Comparison of ENCODE assay signal across 1 cellular context in the genomic region with DNA sequence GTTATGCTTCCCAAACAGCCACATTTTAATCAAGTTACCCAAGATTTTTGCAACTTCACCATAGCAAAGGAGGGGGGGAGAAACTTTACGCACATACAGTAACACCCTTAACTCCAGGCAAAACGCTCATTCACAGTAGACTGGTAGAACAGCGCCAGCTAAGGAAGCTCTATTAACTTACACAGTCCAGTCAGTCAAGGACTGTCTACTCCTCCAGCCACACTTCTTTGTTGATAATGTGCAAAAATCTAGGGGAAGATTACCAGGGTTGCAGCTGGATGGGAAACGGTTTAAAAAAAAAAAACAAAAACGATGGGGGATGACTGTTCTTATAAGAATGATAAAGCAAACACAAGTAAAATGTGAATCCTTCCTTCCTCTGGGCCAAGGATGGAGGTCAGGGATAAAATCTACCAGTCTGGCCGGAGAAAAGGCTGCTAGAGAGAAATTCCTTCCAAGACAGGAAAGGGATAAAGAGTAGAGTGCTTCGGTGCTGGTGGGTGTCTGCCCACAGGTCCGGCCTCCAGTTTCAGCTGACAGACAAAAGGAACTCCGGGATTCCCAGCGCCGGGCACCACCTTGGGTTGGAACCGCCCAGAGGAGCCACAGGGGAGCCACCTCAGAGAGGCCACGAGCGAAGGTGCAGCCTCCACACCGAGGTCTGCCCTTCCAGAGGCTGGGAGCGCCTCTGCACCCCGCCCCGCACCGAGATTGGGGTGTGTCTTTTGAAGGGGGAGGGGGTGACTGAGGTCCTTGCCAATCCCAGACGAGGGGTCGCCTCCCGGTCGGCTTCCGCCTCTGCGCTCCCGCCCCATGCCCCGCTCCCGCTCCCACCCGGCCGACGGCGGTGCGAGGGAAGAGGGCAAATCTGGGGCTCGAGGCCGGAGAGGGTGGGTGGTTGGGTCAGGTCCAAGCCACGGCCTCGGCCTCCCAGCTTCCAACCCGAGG.
A peak's percentile ranks its signal among the peaks of the same experiment; 100 is the strongest.
TF ChIP-seq lines count a peak whose summit lies in the region.

No MANE protein-coding gene starts in this region.

TF ChIP-seq in HepG2, 621 proteins besides CTCF, POLR2A, EP300 and RAD21 (continued from another document and continues in another):
- TF ChIP-seq TBP (CRISPR knock-in tag; IDR thresholded peaks at IDR 0.05) (no peak), MAFG (CRISPR knock-in tag; IDR thresholded peaks at IDR 0.05) (0 out of 2 replicates have a peak, but pooled peaks have one; percentile 43), KLF9 (CRISPR knock-in tag; IDR thresholded peaks at IDR 0.05; ENCODE audit: low read depth) (no peak), ZBTB33 (CRISPR knock-in tag; IDR thresholded peaks at IDR 0.05) (no peak), ZBTB34 (CRISPR knock-in tag; IDR thresholded peaks at IDR 0.05) (0 out of 2 replicates have a peak, but pooled peaks have one; percentile 34), ZNF597 (CRISPR knock-in tag; IDR thresholded peaks at IDR 0.05) (no peak), FOXA1 (IDR thresholded peaks at IDR 0.05) (no peak), FOXA1 (CRISPR knock-in tag; IDR thresholded peaks at IDR 0.05) (no peak), E2F1 (CRISPR knock-in tag; IDR thresholded peaks at IDR 0.05) (no peak), NR0B2 (CRISPR knock-in tag; IDR thresholded peaks at IDR 0.05) (no peak), MTERF4 (CRISPR knock-in tag; IDR thresholded peaks at IDR 0.05) (0 out of 2 replicates have a peak, but pooled peaks have one; percentile 60), SRSF9 (IDR thresholded peaks at IDR 0.05; ENCODE audit: borderline replicate concordance, insufficient read depth, low read depth, low read length, poor library complexity, severe bottlenecking) (no peak), ZNF17 (CRISPR knock-in tag; IDR thresholded peaks at IDR 0.05) (no peak), MED8 (CRISPR knock-in tag; IDR thresholded peaks at IDR 0.05; ENCODE audit: insufficient replicate concordance) (no peak), MYPOP (CRISPR knock-in tag; IDR thresholded peaks at IDR 0.05) (peak; percentile 26; the same call in 1 of the 2 replicates), KMT2A (CRISPR knock-in tag; IDR thresholded peaks at IDR 0.05) (0 out of 2 replicates have a peak, but pooled peaks have one; percentile 15), TFAP4 (IDR thresholded peaks at IDR 0.05; ENCODE audit: borderline replicate concordance, low read depth) (no peak), ZNF775 (CRISPR knock-in tag; IDR thresholded peaks at IDR 0.05; ENCODE audit: borderline replicate concordance) (no peak), ZNF605 (CRISPR knock-in tag; IDR thresholded peaks at IDR 0.05) (0 out of 2 replicates have a peak, but pooled peaks have one; percentile 18), HOXA5 (CRISPR knock-in tag; IDR thresholded peaks at IDR 0.05) (0 out of 2 replicates have a peak, but pooled peaks have one; percentile 14), SETDB1 (CRISPR knock-in tag; IDR thresholded peaks at IDR 0.05; ENCODE audit: borderline replicate concordance) (no peak)
- TF ChIP-seq, protein P1, sequence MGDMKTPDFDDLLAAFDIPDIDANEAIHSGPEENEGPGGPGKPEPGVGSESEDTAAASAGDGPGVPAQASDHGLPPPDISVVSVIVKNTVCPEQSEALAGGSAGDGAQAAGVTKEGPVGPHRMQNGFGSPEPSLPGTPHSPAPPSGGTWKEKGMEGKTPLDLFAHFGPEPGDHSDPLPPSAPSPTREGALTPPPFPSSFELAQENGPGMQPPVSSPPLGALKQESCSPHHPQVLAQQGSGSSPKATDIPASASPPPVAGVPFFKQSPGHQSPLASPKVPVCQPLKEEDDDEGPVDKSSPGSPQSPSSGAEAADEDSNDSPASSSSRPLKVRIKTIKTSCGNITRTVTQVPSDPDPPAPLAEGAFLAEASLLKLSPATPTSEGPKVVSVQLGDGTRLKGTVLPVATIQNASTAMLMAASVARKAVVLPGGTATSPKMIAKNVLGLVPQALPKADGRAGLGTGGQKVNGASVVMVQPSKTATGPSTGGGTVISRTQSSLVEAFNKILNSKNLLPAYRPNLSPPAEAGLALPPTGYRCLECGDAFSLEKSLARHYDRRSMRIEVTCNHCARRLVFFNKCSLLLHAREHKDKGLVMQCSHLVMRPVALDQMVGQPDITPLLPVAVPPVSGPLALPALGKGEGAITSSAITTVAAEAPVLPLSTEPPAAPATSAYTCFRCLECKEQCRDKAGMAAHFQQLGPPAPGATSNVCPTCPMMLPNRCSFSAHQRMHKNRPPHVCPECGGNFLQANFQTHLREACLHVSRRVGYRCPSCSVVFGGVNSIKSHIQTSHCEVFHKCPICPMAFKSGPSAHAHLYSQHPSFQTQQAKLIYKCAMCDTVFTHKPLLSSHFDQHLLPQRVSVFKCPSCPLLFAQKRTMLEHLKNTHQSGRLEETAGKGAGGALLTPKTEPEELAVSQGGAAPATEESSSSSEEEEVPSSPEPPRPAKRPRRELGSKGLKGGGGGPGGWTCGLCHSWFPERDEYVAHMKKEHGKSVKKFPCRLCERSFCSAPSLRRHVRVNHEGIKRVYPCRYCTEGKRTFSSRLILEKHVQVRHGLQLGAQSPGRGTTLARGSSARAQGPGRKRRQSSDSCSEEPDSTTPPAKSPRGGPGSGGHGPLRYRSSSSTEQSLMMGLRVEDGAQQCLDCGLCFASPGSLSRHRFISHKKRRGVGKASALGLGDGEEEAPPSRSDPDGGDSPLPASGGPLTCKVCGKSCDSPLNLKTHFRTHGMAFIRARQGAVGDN (CRISPR knock-in tag; IDR thresholded peaks at IDR 0.05), result peak; percentile 75
- TF ChIP-seq, protein P2, sequence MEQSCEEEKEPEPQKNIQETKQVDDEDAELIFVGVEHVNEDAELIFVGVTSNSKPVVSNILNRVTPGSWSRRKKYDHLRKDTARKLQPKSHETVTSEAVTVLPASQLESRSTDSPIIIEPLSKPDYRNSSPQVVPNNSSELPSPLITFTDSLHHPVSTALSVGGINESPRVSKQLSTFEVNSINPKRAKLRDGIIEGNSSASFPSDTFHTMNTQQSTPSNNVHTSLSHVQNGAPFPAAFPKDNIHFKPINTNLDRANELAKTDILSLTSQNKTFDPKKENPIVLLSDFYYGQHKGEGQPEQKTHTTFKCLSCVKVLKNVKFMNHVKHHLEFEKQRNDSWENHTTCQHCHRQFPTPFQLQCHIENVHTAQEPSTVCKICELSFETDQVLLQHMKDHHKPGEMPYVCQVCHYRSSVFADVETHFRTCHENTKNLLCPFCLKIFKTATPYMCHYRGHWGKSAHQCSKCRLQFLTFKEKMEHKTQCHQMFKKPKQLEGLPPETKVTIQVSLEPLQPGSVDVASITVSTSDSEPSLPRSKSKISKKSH (CRISPR knock-in tag; IDR thresholded peaks at IDR 0.05; ENCODE audit: borderline replicate concordance), result 0 out of 2 replicates have a peak, but pooled peaks have one; percentile 17
- TF ChIP-seq, protein P3, sequence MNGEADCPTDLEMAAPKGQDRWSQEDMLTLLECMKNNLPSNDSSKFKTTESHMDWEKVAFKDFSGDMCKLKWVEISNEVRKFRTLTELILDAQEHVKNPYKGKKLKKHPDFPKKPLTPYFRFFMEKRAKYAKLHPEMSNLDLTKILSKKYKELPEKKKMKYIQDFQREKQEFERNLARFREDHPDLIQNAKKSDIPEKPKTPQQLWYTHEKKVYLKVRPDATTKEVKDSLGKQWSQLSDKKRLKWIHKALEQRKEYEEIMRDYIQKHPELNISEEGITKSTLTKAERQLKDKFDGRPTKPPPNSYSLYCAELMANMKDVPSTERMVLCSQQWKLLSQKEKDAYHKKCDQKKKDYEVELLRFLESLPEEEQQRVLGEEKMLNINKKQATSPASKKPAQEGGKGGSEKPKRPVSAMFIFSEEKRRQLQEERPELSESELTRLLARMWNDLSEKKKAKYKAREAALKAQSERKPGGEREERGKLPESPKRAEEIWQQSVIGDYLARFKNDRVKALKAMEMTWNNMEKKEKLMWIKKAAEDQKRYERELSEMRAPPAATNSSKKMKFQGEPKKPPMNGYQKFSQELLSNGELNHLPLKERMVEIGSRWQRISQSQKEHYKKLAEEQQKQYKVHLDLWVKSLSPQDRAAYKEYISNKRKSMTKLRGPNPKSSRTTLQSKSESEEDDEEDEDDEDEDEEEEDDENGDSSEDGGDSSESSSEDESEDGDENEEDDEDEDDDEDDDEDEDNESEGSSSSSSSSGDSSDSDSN (CRISPR knock-in tag; IDR thresholded peaks at IDR 0.05), result no peak
- TF ChIP-seq, protein P4, sequence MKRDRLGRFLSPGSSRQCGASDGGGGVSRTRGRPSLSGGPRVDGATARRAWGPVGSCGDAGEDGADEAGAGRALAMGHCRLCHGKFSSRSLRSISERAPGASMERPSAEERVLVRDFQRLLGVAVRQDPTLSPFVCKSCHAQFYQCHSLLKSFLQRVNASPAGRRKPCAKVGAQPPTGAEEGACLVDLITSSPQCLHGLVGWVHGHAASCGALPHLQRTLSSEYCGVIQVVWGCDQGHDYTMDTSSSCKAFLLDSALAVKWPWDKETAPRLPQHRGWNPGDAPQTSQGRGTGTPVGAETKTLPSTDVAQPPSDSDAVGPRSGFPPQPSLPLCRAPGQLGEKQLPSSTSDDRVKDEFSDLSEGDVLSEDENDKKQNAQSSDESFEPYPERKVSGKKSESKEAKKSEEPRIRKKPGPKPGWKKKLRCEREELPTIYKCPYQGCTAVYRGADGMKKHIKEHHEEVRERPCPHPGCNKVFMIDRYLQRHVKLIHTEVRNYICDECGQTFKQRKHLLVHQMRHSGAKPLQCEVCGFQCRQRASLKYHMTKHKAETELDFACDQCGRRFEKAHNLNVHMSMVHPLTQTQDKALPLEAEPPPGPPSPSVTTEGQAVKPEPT (CRISPR knock-in tag; IDR thresholded peaks at IDR 0.05; ENCODE audit: low read depth), result 0 out of 2 replicates have a peak, but pooled peaks have one; percentile 32
